16 cellular contexts compared by ENCODE assay signal in the genomic region with DNA sequence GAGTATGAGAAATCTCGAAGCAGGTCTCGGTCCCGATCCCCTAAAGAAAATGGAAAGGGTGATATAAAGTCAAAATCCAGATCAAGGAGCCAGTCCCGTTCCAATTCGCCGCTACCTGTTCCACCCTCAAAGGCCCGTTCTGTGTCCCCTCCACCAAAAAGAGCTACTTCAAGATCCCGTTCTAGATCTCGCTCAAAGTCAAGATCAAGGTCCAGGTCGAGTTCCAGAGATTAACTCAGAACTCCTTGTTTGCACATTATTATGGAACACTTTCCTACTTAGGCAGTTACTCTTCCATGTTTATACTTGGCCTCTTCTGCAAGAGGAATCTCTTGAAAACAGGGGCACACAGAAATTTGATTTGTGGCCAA. TPM values are rescaled to one million over a fixed set of nuclear protein-coding genes. Genes with fewer than 3 reads are reported as not detected.
DNase-seq lines count a peak whose midpoint lies in the region; ATAC-seq and TF ChIP-seq lines count a peak whose summit lies in the region.
"Had no signal": no experiment of that assay in that cellular context is flagged by ENCODE, and none has a peak within 500 bp of the region (broad histone marks: within the 10 kb centered on the region; RNA-seq: fewer than 3 reads in every experiment).

No MANE protein-coding gene starts in this region.

- peaks cover 0 to 5% of the 10 kb centered on the region in 2 donors for H3K27me3 Mint-ChIP-seq in CD8-positive, alpha-beta memory T cell
- no peaks in the 10 kb centered on the region for H3K27me3 Mint-ChIP-seq in activated CD8-positive, alpha-beta T cell treated with anti-CD3 and anti-CD28 coated beads for 36 hours
- peaks cover 8 to 26% (median 23%) of the 10 kb centered on the region in 3 donors for H3K27me3 Mint-ChIP-seq in immature natural killer cell (ENCODE audit: low read depth in 3 of 3)

- H3K4me1 Mint-ChIP-seq in CD8-positive, alpha-beta memory T cell = peaks cover 37 to 67% (median 62%) of the 10 kb centered on the region in 3 donors
- peaks cover 43% of the 10 kb centered on the region for H3K4me1 Mint-ChIP-seq in activated CD8-positive, alpha-beta T cell treated with anti-CD3 and anti-CD28 coated beads for 36 hours (ENCODE audit: low read depth)
- peaks cover 42 to 70% of the 10 kb centered on the region in 2 donors for H3K4me1 Mint-ChIP-seq in immature natural killer cell

- POLR2A ChIA-PET in CD8-positive, alpha-beta memory T cell (lab: Charles Lee) = interaction anchor here (0.6 to 0.7 kb wide), 2 partner anchors 10 to 1379 kb away, joined by 6 to 9 read pairs; no protein-coding TSS in a partner anchor
- POLR2A ChIA-PET in activated CD8-positive, alpha-beta T cell treated with anti-CD3 and anti-CD28 coated beads for 36 hours (lab: Charles Lee) = interaction anchor here (1.0 to 1.7 kb wide), 3 partner anchors 11 to 131 kb away, joined by 3 to 5 read pairs (median 3); no protein-coding TSS in a partner anchor

- intact Hi-C loops in activated CD8-positive, alpha-beta T cell treated with anti-CD3 and anti-CD28 coated beads for 36 hours (cut with micrococcal nuclease) = no loop called here

- peaks cover 22 to 44% (median 28%) of the 10 kb centered on the region in 10 experiments for H3K4me1 ChIP-seq in BLaER1 treated with 17β-estradiol and CSF1 and Interleukin-3, amounts not matched to agents 10 nM and 100 nM
- H3K4me1 ChIP-seq in CD8-positive, alpha-beta memory T cell (ENCODE audit: insufficient read depth, low read length) = peaks cover 40% of the 10 kb centered on the region

- no peak for DNase-seq in CD8-positive, alpha-beta memory T cell
- DNase-seq in activated CD8-positive, alpha-beta T cell treated with anti-CD3 and anti-CD28 coated beads for 36 hours = no peak
- DNase-seq in immature natural killer cell (no peak), EL (no peak)
- DNase-seq: activated gamma-delta T cell, HCEC 1CT, islet precursor cell, midbrain, NCI-H1436 treated with DMSO at 0.1 percent for 48 hours, spleen, T1000 had no signal

- peak overlapping the region in 6 of 11 experiments; percentile 8 to 92 (median 26); a peak in 4 of 22 replicates for H3K4me2 ChIP-seq in BLaER1 treated with 17β-estradiol and CSF1 and Interleukin-3, amounts not matched to agents 10 nM and 100 nM

- H3K27ac ChIP-seq in BLaER1 treated with 17β-estradiol and CSF1 and Interleukin-3, amounts not matched to agents 10 nM and 100 nM = no peak overlapping the region
- no peak overlapping the region for H3K27ac ChIP-seq in CD8-positive, alpha-beta memory T cell (ENCODE audit: low read depth, low read length)
- H3K27ac ChIP-seq: cardiac muscle cell, spleen had no signal

- peak overlapping the region in 1 of 10 experiments; percentile 3; a peak in 2 of 20 replicates for H3K4me3 ChIP-seq in BLaER1 treated with 17β-estradiol and CSF1 and Interleukin-3, amounts not matched to agents 10 nM and 100 nM
- H3K4me3 ChIP-seq in CD8-positive, alpha-beta memory T cell (ENCODE audit: low read length) = no peak overlapping the region
- H3K4me3 ChIP-seq: cardiac muscle cell, spleen had no signal

- H3K9ac ChIP-seq in BLaER1 treated with 17β-estradiol and CSF1 and Interleukin-3, amounts not matched to agents 10 nM and 100 nM = no peak overlapping the region

- peak overlapping the region in 7 of 8 donors; percentile 4 to 93 (median 75) for H3K27ac Mint-ChIP-seq in CD8-positive, alpha-beta memory T cell
- H3K27ac Mint-ChIP-seq in activated CD8-positive, alpha-beta T cell treated with anti-CD3 and anti-CD28 coated beads for 36 hours = peak overlapping the region; percentile 68
- peak overlapping the region; percentile 4 to 83 (median 62) for H3K27ac Mint-ChIP-seq in immature natural killer cell

- ATAC-seq in activated CD8-positive, alpha-beta T cell treated with anti-CD3 and anti-CD28 coated beads for 36 hours = no peak
- ATAC-seq in GM18502 (IDR thresholded peaks at IDR 0.05; ENCODE audit: poor library complexity, unreplicated experiment) (no peak), GM21447 (IDR thresholded peaks at IDR 0.05; ENCODE audit: unreplicated experiment) (no peak), GM19455 (IDR thresholded peaks at IDR 0.05; ENCODE audit: unreplicated experiment) (no peak)

- no peaks in the 10 kb centered on the region for H3K27me3 ChIP-seq in BLaER1 treated with 17β-estradiol and CSF1 and Interleukin-3, amounts not matched to agents 10 nM and 100 nM
- no peaks in the 10 kb centered on the region for H3K27me3 ChIP-seq in CD8-positive, alpha-beta memory T cell (ENCODE audit: insufficient read depth, low read length, poor library complexity, severe bottlenecking)
- H3K27me3 ChIP-seq: cardiac muscle cell, spleen had no signal

- H3K9me3 ChIP-seq in BLaER1 treated with 17β-estradiol and CSF1 and Interleukin-3, amounts not matched to agents 10 nM and 100 nM (replicated peaks in 1 of 11) = peaks cover 0 to 6% (median 0%) of the 10 kb centered on the region in 11 experiments; a peak in 3 of 22 replicates
- no peaks in the 10 kb centered on the region for H3K9me3 ChIP-seq in CD8-positive, alpha-beta memory T cell (ENCODE audit: low read length)
- H3K9me3 ChIP-seq: spleen had no signal

- H3K4me3 Mint-ChIP-seq in CD8-positive, alpha-beta memory T cell = peak overlapping the region in 5 of 7 donors; percentile 32 to 83 (median 43)
- H3K4me3 Mint-ChIP-seq in activated CD8-positive, alpha-beta T cell treated with anti-CD3 and anti-CD28 coated beads for 36 hours = peak overlapping the region; percentile 93
- H3K4me3 Mint-ChIP-seq in immature natural killer cell = peak overlapping the region in 2 of 5 donors; percentile 15 to 32

- H3K36me3 ChIP-seq in BLaER1 treated with 17β-estradiol and CSF1 and Interleukin-3, amounts not matched to agents 10 nM and 100 nM = peaks cover 70 to 71% (median 70%) of the 10 kb centered on the region in 11 experiments
- peaks cover 56% of the 10 kb centered on the region for H3K36me3 ChIP-seq in CD8-positive, alpha-beta memory T cell (ENCODE audit: insufficient read depth, low read length)

- CTCF ChIA-PET in CD8-positive, alpha-beta memory T cell (lab: Charles Lee) = interaction anchor here (0.9 kb wide), 1 partner anchor 10 kb away, joined by 3 read pairs; no protein-coding TSS in a partner anchor
- CTCF ChIA-PET in activated CD8-positive, alpha-beta T cell treated with anti-CD3 and anti-CD28 coated beads for 36 hours (lab: Charles Lee) = no interaction called here

- H3K36me3 Mint-ChIP-seq in CD8-positive, alpha-beta memory T cell = peaks cover 22 to 81% (median 22%) of the 10 kb centered on the region in 3 donors
- H3K36me3 Mint-ChIP-seq in activated CD8-positive, alpha-beta T cell treated with anti-CD3 and anti-CD28 coated beads for 36 hours (ENCODE audit: low read depth) = peaks cover 67% of the 10 kb centered on the region
- peaks cover 4 to 54% (median 37%) of the 10 kb centered on the region in 3 donors for H3K36me3 Mint-ChIP-seq in immature natural killer cell

- TF ChIP-seq CTCF in activated CD8-positive, alpha-beta T cell treated with anti-CD3 and anti-CD28 coated beads for 36 hours (IDR thresholded peaks at IDR 0.05) = no peak

- no peaks in the 10 kb centered on the region for H3K9me3 Mint-ChIP-seq in CD8-positive, alpha-beta memory T cell
- no peaks in the 10 kb centered on the region for H3K9me3 Mint-ChIP-seq in activated CD8-positive, alpha-beta T cell treated with anti-CD3 and anti-CD28 coated beads for 36 hours
- H3K9me3 Mint-ChIP-seq in immature natural killer cell = peaks cover 0 to 2% (median 0%) of the 10 kb centered on the region in 6 donors

- peaks cover 70 to 79% (median 75%) of the 10 kb centered on the region in 11 experiments for H4K20me1 ChIP-seq in BLaER1 treated with 17β-estradiol and CSF1 and Interleukin-3, amounts not matched to agents 10 nM and 100 nM

RNA-seq across cellular contexts. Expression of gene SRSF6, which starts 3.1 kb away (rescaled TPM):
- 100 to 1,000 TPM; 203 to 207 TPM for total RNA-seq in CD8-positive, alpha-beta memory T cell
- 40.3 TPM for polyA plus RNA-seq in CD8-positive, alpha-beta memory T cell
- total RNA-seq in activated CD8-positive, alpha-beta T cell treated with anti-CD3 and anti-CD28 coated beads for 36 hours = 100 to 1,000 TPM; 112 to 114 TPM
- polyA plus RNA-seq in immature natural killer cell = 10 to 100 TPM; 18.7 to 43.7 (median 25.4) TPM

RNA-seq across cellular contexts. Expression of gene L3MBTL1, which starts 46.7 kb away (rescaled TPM):
- 1 to 10 TPM; 4.6 to 5.2 TPM for total RNA-seq in CD8-positive, alpha-beta memory T cell
- polyA plus RNA-seq in CD8-positive, alpha-beta memory T cell = 1.8 TPM
- 1 to 10 TPM; 7.0 to 7.3 TPM for total RNA-seq in activated CD8-positive, alpha-beta T cell treated with anti-CD3 and anti-CD28 coated beads for 36 hours
- 1 to 10 TPM in 1 of 3 donors, under 1 TPM in 1, not detected in 1; 0.91 to 1.8 TPM for polyA plus RNA-seq in immature natural killer cell
